In genomic region chr15:39880718-39881387, GRCh38 we compare ENCODE assay signal across 18 cellular contexts.
A peak's percentile ranks its signal among the peaks of the same experiment; 100 is the strongest.
DNase-seq lines count a peak whose midpoint lies in the region; ATAC-seq and TF ChIP-seq lines count a peak whose summit lies in the region.
"Had no signal": no experiment of that assay in that cellular context is flagged by ENCODE, and none has a peak within 500 bp of the region (broad histone marks: within the 10 kb centered on the region; RNA-seq: fewer than 3 reads in every experiment).

No MANE protein-coding gene starts in this region.

- peak in 2 of 3 experiments; percentile 1 to 75 for DNase-seq in NCI-H1417 (lab: John Stamatoyannopoulos, UW)
- no peak for DNase-seq in NCI-H1417 treated with DMSO at 0.1 percent for 48 hours (lab: John Stamatoyannopoulos, UW)
- peak; percentile 26 to 62 for DNase-seq in NCI-H187 (lab: John Stamatoyannopoulos, UW)
- no peak for DNase-seq in activated CD4-positive, alpha-beta T cell treated with anti-CD3 and anti-CD28 coated beads, Interleukin-2, amount 50 U/mL, for 48 hours
- no peak for DNase-seq in germinal center (ENCODE audit: low spot score)
- no peak for DNase-seq in Ammon's horn (ENCODE audit: low spot score)
- DNase-seq: 8988T, COR-L47, DMS53, GM23248, Kasumi-1, NCI-H1105 treated with DMSO at 0.1 percent for 48 hours, NCI-H2029, NCI-H510A treated with DMSO at 0.1 percent for 48 hours, T-helper 1 cell had no signal

- ATAC-seq in SK-N-SH treated with all-trans-retinoic acid at 6 μM for 48 hours: peak; percentile 85
- no peak for ATAC-seq in HG03457 (IDR thresholded peaks at IDR 0.05; ENCODE audit: unreplicated experiment)
- ATAC-seq: Panc1 had no signal

TF ChIP-seq in SK-N-SH treated with all-trans-retinoic acid at 6 μM for 48 hours, 23 proteins besides CTCF, POLR2A, EP300 and RAD21:
- TF ChIP-seq POU6F1 (CRISPR knock-in tag; IDR thresholded peaks at IDR 0.05; ENCODE audit: borderline replicate concordance, low read depth): no peak
- peak; percentile 78 for TF ChIP-seq CREB5 (CRISPR knock-in tag; IDR thresholded peaks at IDR 0.05; ENCODE audit: low read depth)
- peak; percentile 84; the same call in 1 of the 2 replicates for TF ChIP-seq ZC3H10 (CRISPR knock-in tag; IDR thresholded peaks at IDR 0.05)
- TF ChIP-seq CSRNP3 (CRISPR knock-in tag; IDR thresholded peaks at IDR 0.05): peak; percentile 59; the same call in 1 of the 2 replicates
- TF ChIP-seq PATZ1 (CRISPR knock-in tag; IDR thresholded peaks at IDR 0.05; ENCODE audit: borderline replicate concordance): peak; percentile 88
- TF ChIP-seq ZNF565 (CRISPR knock-in tag; conservative IDR thresholded peaks at IDR 0.05; ENCODE audit: low read depth): no peak
- 0 out of 2 replicates have a peak, but pooled peaks have one; percentile 68 for TF ChIP-seq CSDC2 (CRISPR knock-in tag; IDR thresholded peaks at IDR 0.05)
- TF ChIP-seq PPARA (CRISPR knock-in tag; IDR thresholded peaks at IDR 0.05; ENCODE audit: borderline replicate concordance): no peak
- no peak for TF ChIP-seq OSR1 (CRISPR knock-in tag; IDR thresholded peaks at IDR 0.05)
- 0 out of 2 replicates have a peak, but pooled peaks have one; percentile 33 for TF ChIP-seq ZFP3 (CRISPR knock-in tag; IDR thresholded peaks at IDR 0.05)
- TF ChIP-seq ZNF70 (CRISPR knock-in tag; IDR thresholded peaks at IDR 0.05): no peak
- no peak for TF ChIP-seq TCF4 (CRISPR knock-in tag; IDR thresholded peaks at IDR 0.05; ENCODE audit: borderline replicate concordance)
- TF ChIP-seq ZFP30 (CRISPR knock-in tag; IDR thresholded peaks at IDR 0.05): no peak
- no peak for TF ChIP-seq ZNF8 (CRISPR knock-in tag; IDR thresholded peaks at IDR 0.05)
- no peak for TF ChIP-seq RARB (CRISPR knock-in tag; IDR thresholded peaks at IDR 0.05)
- 0 out of 2 replicates have a peak, but pooled peaks have one; percentile 92 for TF ChIP-seq GLIS3 (CRISPR knock-in tag; IDR thresholded peaks at IDR 0.05)
- no peak for TF ChIP-seq TSHZ2 (CRISPR knock-in tag; IDR thresholded peaks at IDR 0.05)
- no peak for TF ChIP-seq SNAI2 (CRISPR knock-in tag; IDR thresholded peaks at IDR 0.05)
- no peak; the same call in 1 of the 2 replicates for TF ChIP-seq TOX (CRISPR knock-in tag; IDR thresholded peaks at IDR 0.05; ENCODE audit: borderline replicate concordance)
- TF ChIP-seq ISL1 (CRISPR knock-in tag; IDR thresholded peaks at IDR 0.05): peak; percentile 100
- TF ChIP-seq BACH2 (CRISPR knock-in tag; IDR thresholded peaks at IDR 0.05; ENCODE audit: borderline replicate concordance): no peak
- no peak for TF ChIP-seq ARNTL (CRISPR knock-in tag; IDR thresholded peaks at IDR 0.05; ENCODE audit: borderline replicate concordance, low read depth)

Comparison
In these comparisons a context has a peak if more than half of its experiments do, and no peak if none do; other contexts are left out.
1. DNase-seq: peak in NCI-H1417 (2 of 3) and NCI-H187 (2 of 2); none in NCI-H1417 treated with DMSO at 0.1 percent for 48 hours (single experiment), activated CD4-positive, alpha-beta T cell treated with anti-CD3 and anti-CD28 coated beads, Interleukin-2, amount 50 U/mL, for 48 hours (0 of 2), germinal center (single experiment) and Ammon's horn (single experiment).